Comparison of ENCODE assay signal across 8 cellular contexts in genomic region chr16:31458835-31459721, GRCh38. TPM values are rescaled to one million over a fixed set of nuclear protein-coding genes. Genes with fewer than 3 reads are reported as not detected.
DNase-seq lines count a peak whose midpoint lies in the region; ATAC-seq, FAIRE-seq and TF ChIP-seq lines count a peak whose summit lies in the region.

Gene ARMC5, plus strand, starts transcription at chr16:31459501. Its CDS starts 24 bp downstream, at chr16:31459525.

- H3K4me2 ChIP-seq in keratinocyte (ENCODE audit: control insufficient read depth, extremely low read depth, insufficient read depth, low read depth, low read length): peak within 1 kb of the TSS; percentile 100

- H3K4me3 ChIP-seq in keratinocyte (ENCODE audit: control insufficient read depth in 2 of 3, extremely low read depth in 1 of 3, insufficient read depth in 2 of 3, low read depth in 1 of 3, low read length in 3 of 3): peak within 1 kb of the TSS; percentile 75 to 96 (median 95)

- ATAC-seq in GM19035 (IDR thresholded peaks at IDR 0.05; ENCODE audit: unreplicated experiment) (peak; percentile 74), HG03354 (IDR thresholded peaks at IDR 0.05; ENCODE audit: poor library complexity, severe bottlenecking, unreplicated experiment) (peak; percentile 75)
- peak; percentile 81 to 82 for ATAC-seq in activated CD4-positive, CD25-positive, alpha-beta regulatory T cell treated with anti-CD3 and anti-CD28 coated beads, Interleukin-2, amount 50 U/mL, for 24 hours

- peaks cover 7 to 24% of the 10 kb centered on the region in 2 experiments for H3K36me3 ChIP-seq in keratinocyte (ENCODE audit: control insufficient read depth in 2 of 2, extremely low read depth in 1 of 2, insufficient read depth in 2 of 2, low read length in 2 of 2)

- peak in 2 of 3 experiments; percentile 60 to 63 for TF ChIP-seq CTCF in keratinocyte (optimal IDR thresholded peaks at IDR 0.05 in 1 of 3, IDR thresholded peaks at IDR 0.05 in 1 of 3, conservative IDR thresholded peaks at IDR 0.05 in 1 of 3; ENCODE audit: extremely low read depth in 1 of 3, insufficient read depth in 2 of 3, low read length in 3 of 3)

- DNase-seq in AML-193 (lab: John Stamatoyannopoulos, UW) (peak; percentile 94 to 95), NCI-H446 (lab: John Stamatoyannopoulos, UW) (peak; percentile 94 to 97), cerebellar cortex (ENCODE audit: low spot score) (peak; percentile 99), keratinocyte (ENCODE audit: low read depth, low spot score) (peak; percentile 89)
- DNase-seq in stimulated activated CD4-positive, alpha-beta T cell treated with anti-CD3 and anti-CD28 coated beads, Interleukin-15, amount 100 ng/mL, for 1 hour (ENCODE audit: low read depth in 1 of 2, low spot score in 1 of 2): peak; percentile 91 to 92

- H4K20me1 ChIP-seq in keratinocyte (ENCODE audit: control insufficient read depth, extremely low read depth, insufficient read depth, low read length): peaks cover 9% of the 10 kb centered on the region

- peak; percentile 67 for FAIRE-seq in keratinocyte (lab: Jason Lieb, UNC)

- peaks cover 48% of the 10 kb centered on the region for H3K4me1 ChIP-seq in keratinocyte (ENCODE audit: control insufficient read depth, extremely low read depth, insufficient read depth, low read length)

- H3K27me3 ChIP-seq in keratinocyte (ENCODE audit: control insufficient read depth, extremely low read depth, insufficient read depth, low read length): no peaks in the 10 kb centered on the region

- peaks cover 40% of the 10 kb centered on the region for H3K79me2 ChIP-seq in keratinocyte (ENCODE audit: control insufficient read depth, insufficient read depth, low read length)

- no peaks in the 10 kb centered on the region for H3K9me3 ChIP-seq in keratinocyte (ENCODE audit: control insufficient read depth, low read depth, low read length)

- peak within 1 kb of the TSS; percentile 96 for H2AFZ ChIP-seq in keratinocyte (ENCODE audit: control insufficient read depth, low read length)

- dilution Hi-C loops in keratinocyte (cut with MboI; ENCODE audit: extremely low pct_ligation_motif_present, low sequenced_read_pairs): no loop called here

- peak within 1 kb of the TSS; percentile 94 for H3K9ac ChIP-seq in keratinocyte (ENCODE audit: control insufficient read depth, extremely low read depth, insufficient read depth, low read length)

- H3K27ac ChIP-seq in keratinocyte (ENCODE audit: control insufficient read depth, insufficient read depth, low read length): peak within 1 kb of the TSS; percentile 99

- peaks cover 2% of the 10 kb centered on the region for H3K9me1 ChIP-seq in keratinocyte (ENCODE audit: control insufficient read depth, extremely low read depth, insufficient read depth, low read length)

RNA-seq across cellular contexts. Expression of gene ARMC5, which starts in this region (rescaled TPM):
- 3.0 to 4.4 TPM (median 3.8 TPM) in 3 replicates for polyA plus RNA-seq in keratinocyte
- polyA plus RNA-seq in keratinocyte (2011; ENCODE audit: low read depth): 6.1 TPM
- 1.2 and 3.6 TPM in 2 replicates for polyA plus RNA-seq in keratinocyte (2011; cell fraction: cytosol; rRNA removed)
- polyA plus RNA-seq in keratinocyte (2011; cell fraction: nucleus; rRNA removed): 8.9 and 12.5 TPM in 2 replicates
- polyA plus RNA-seq in keratinocyte (2012; ENCODE audit: low replicate concordance): 6.2 and 7.6 TPM in 2 replicates
- polyA minus RNA-seq in keratinocyte: 1.9 to 10.4 TPM (median 3.2 TPM) in 3 replicates
- 9.0 TPM for polyA minus RNA-seq in keratinocyte (2011; cell fraction: cytosol; rRNA and poly(A)+ RNA removed)
- polyA minus RNA-seq in keratinocyte (2011; cell fraction: nucleus; rRNA and poly(A)+ RNA removed): 6.1 and 9.2 TPM in 2 replicates

Comparison
In these comparisons a context has a peak if more than half of its experiments do, and no peak if none do; other contexts are left out.
1. Peak in every context shown above with its lines: DNase-seq, ATAC-seq, H3K4me3 ChIP-seq and H3K27ac ChIP-seq.